In the genomic region with DNA sequence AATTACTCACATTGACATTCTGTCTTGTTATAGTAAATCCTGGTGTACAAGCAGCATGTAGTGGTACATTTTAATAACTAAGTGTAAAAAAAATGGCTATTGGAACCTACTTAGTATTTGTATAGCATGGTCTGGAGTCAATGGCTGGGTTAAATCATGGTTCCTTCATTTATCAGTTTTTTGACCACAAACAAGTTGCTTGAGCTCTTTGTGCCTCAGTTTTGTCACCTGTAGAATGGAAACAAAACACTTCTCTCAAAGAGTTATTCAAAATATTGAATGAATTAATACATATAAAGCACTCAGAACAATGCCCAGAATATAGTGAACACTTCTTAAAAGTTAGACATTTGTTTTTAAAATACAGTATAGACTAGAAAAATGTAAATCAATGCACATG, we compare ENCODE assay signal across 10 cellular contexts.
"Had no signal": no experiment of that assay in that cellular context is flagged by ENCODE, and none has a peak within 500 bp of the region (broad histone marks: within the 10 kb centered on the region; RNA-seq: fewer than 3 reads in every experiment).

No MANE protein-coding gene starts in this region.

- ATAC-seq: GM23338, HCT116 had no signal

- H3K9ac ChIP-seq: GM23248 had no signal

- H3K9me3 ChIP-seq: HAP-1 had no signal

- H3K4me2 ChIP-seq: GM23338 had no signal

- H3K36me3 ChIP-seq: HAP-1 had no signal

- DNase-seq: GM23248, GOT3, H7, H9, HCEC 1CT, HFFc6 had no signal

- H3K4me3 ChIP-seq: GM23248, GM23338, HAP-1 had no signal

- H3K27ac ChIP-seq: GM23248 had no signal

- H3K4me1 ChIP-seq: HAP-1 had no signal

- H2AFZ ChIP-seq: GM23248, GM23338 had no signal

- FAIRE-seq: H54 had no signal
